8 cellular contexts compared by ENCODE assay signal in genomic region chr6:24574809-24575208, GRCh38.
DNase-seq lines count a peak whose midpoint lies in the region; ATAC-seq lines count a peak whose summit lies in the region.
"Had no signal": no experiment of that assay in that cellular context is flagged by ENCODE, and none has a peak within 500 bp of the region (broad histone marks: within the 10 kb centered on the region; RNA-seq: fewer than 3 reads in every experiment).

No MANE protein-coding gene starts in this region.

- peak; percentile 38 to 76 for DNase-seq in NOMO-1 (lab: John Stamatoyannopoulos, UW; ENCODE audit: unreplicated experiment in 2 of 2)
- peak; percentile 22 for DNase-seq in pons (ENCODE audit: low spot score)
- DNase-seq in NCI-H1436 (lab: John Stamatoyannopoulos, UW) = no peak
- no peak for DNase-seq in activated T-helper 2 cell treated with anti-CD3 and anti-CD28 coated beads, Interferon-gamma antibody, Interleukin-2, Interleukin-4, amounts not matched to agents 10 μg/mL and 5 μg/mL and 100 μg/mL, durations not matched to agents 14 hours and 24 hours and 36 hours (ENCODE audit: low spot score)
- no peak for DNase-seq in T-helper 1 cell
- DNase-seq: activated CD4-positive, alpha-beta memory T cell treated with anti-CD3 and anti-CD28 coated beads, Interleukin-2, amount 10 ng/mL, durations not matched to agents 7 days and 5 days had no signal

- H3K27me3 Mint-ChIP-seq in activated T-helper 2 cell treated with anti-CD3 and anti-CD28 coated beads, Interferon-gamma antibody, Interleukin-2, Interleukin-4, amounts not matched to agents 10 μg/mL and 5 μg/mL and 100 μg/mL, durations not matched to agents 14 hours and 24 hours and 36 hours (ENCODE audit: low read depth) = peaks cover 11% of the 10 kb centered on the region

- no peak overlapping the region for H3K27ac Mint-ChIP-seq in activated T-helper 2 cell treated with anti-CD3 and anti-CD28 coated beads, Interferon-gamma antibody, Interleukin-2, Interleukin-4, amounts not matched to agents 10 μg/mL and 5 μg/mL and 100 μg/mL, durations not matched to agents 14 hours and 24 hours and 36 hours
- H3K27ac Mint-ChIP-seq: activated CD4-positive, alpha-beta memory T cell treated with anti-CD3 and anti-CD28 coated beads, Interleukin-2, amount 10 ng/mL, durations not matched to agents 7 days and 5 days had no signal

- no peaks in the 10 kb centered on the region for H3K9me3 Mint-ChIP-seq in activated T-helper 2 cell treated with anti-CD3 and anti-CD28 coated beads, Interferon-gamma antibody, Interleukin-2, Interleukin-4, amounts not matched to agents 10 μg/mL and 5 μg/mL and 100 μg/mL, durations not matched to agents 14 hours and 24 hours and 36 hours
- H3K9me3 Mint-ChIP-seq: activated CD4-positive, alpha-beta memory T cell treated with anti-CD3 and anti-CD28 coated beads, Interleukin-2, amount 10 ng/mL, durations not matched to agents 7 days and 5 days had no signal

- peak; percentile 76 for ATAC-seq in GM18909 (IDR thresholded peaks at IDR 0.05; ENCODE audit: poor library complexity, unreplicated experiment)
- peak; percentile 80 for ATAC-seq in HG02678 (IDR thresholded peaks at IDR 0.05; ENCODE audit: unreplicated experiment)

- intact Hi-C loops in activated T-helper 2 cell treated with anti-CD3 and anti-CD28 coated beads, Interferon-gamma antibody, Interleukin-2, Interleukin-4, amounts not matched to agents 10 μg/mL and 5 μg/mL and 100 μg/mL, durations not matched to agents 14 hours and 24 hours and 36 hours (cut with micrococcal nuclease) = no loop called here

- H3K4me1 Mint-ChIP-seq in activated T-helper 2 cell treated with anti-CD3 and anti-CD28 coated beads, Interferon-gamma antibody, Interleukin-2, Interleukin-4, amounts not matched to agents 10 μg/mL and 5 μg/mL and 100 μg/mL, durations not matched to agents 14 hours and 24 hours and 36 hours (ENCODE audit: low read depth) = no peaks in the 10 kb centered on the region
- H3K4me1 Mint-ChIP-seq: activated CD4-positive, alpha-beta memory T cell treated with anti-CD3 and anti-CD28 coated beads, Interleukin-2, amount 10 ng/mL, durations not matched to agents 7 days and 5 days had no signal

- no peaks in the 10 kb centered on the region for H3K36me3 Mint-ChIP-seq in activated T-helper 2 cell treated with anti-CD3 and anti-CD28 coated beads, Interferon-gamma antibody, Interleukin-2, Interleukin-4, amounts not matched to agents 10 μg/mL and 5 μg/mL and 100 μg/mL, durations not matched to agents 14 hours and 24 hours and 36 hours (ENCODE audit: low read depth)

- no peak overlapping the region for H3K4me3 Mint-ChIP-seq in activated T-helper 2 cell treated with anti-CD3 and anti-CD28 coated beads, Interferon-gamma antibody, Interleukin-2, Interleukin-4, amounts not matched to agents 10 μg/mL and 5 μg/mL and 100 μg/mL, durations not matched to agents 14 hours and 24 hours and 36 hours (ENCODE audit: low read depth)
- H3K4me3 Mint-ChIP-seq: activated CD4-positive, alpha-beta memory T cell treated with anti-CD3 and anti-CD28 coated beads, Interleukin-2, amount 10 ng/mL, durations not matched to agents 7 days and 5 days had no signal

Comparison
In these comparisons a context has a peak if more than half of its experiments do, and no peak if none do; other contexts are left out.
1. DNase-seq: peak in NOMO-1 (2 of 2) and pons (single experiment); none in NCI-H1436 (single experiment), activated T-helper 2 cell treated with anti-CD3 and anti-CD28 coated beads, Interferon-gamma antibody, Interleukin-2, Interleukin-4, amounts not matched to agents 10 μg/mL and 5 μg/mL and 100 μg/mL, durations not matched to agents 14 hours and 24 hours and 36 hours (single experiment) and T-helper 1 cell (0 of 5).